Comparison of ENCODE assay signal across 32 cellular contexts in genomic region chr14:58941666-58942065, GRCh38.
A peak's percentile ranks its signal among the peaks of the same experiment; 100 is the strongest.
DNase-seq lines count a peak whose midpoint lies in the region; ATAC-seq, FAIRE-seq and TF ChIP-seq lines count a peak whose summit lies in the region.
"Had no signal": no experiment of that assay in that cellular context is flagged by ENCODE, and none has a peak within 500 bp of the region (broad histone marks: within the 10 kb centered on the region; RNA-seq: fewer than 3 reads in every experiment).

No MANE protein-coding gene starts in this region.

- 11 to 25% methylated on average over 2 of the region's 2 CpGs for WGBS in pancreas, 2 donors

- DNase-seq in H4 (ENCODE audit: low spot score) (peak; percentile 43), astrocyte of the hippocampus (ENCODE audit: low read depth, low spot score) (peak; percentile 90), left kidney (ENCODE audit: low read depth, low spot score) (peak; percentile 50), pancreas (no peak), upper lobe of right lung (no peak), T-cell (no peak), NCI-H1048 (lab: John Stamatoyannopoulos, UW) (no peak)
- DNase-seq: activated CD4-positive, alpha-beta T cell treated with anti-CD3 and anti-CD28 coated beads for 36 hours; activated CD8-positive, alpha-beta T cell treated with anti-CD3 and anti-CD28 coated beads, Interleukin-2, amount 10 ng/mL, durations not matched to agents 7 days and 5 days; activated naive CD4-positive, alpha-beta T cell treated with anti-CD3 and anti-CD28 coated beads, Interleukin-2, amount 50 U/mL, for 16 hours; CD4-positive, alpha-beta T cell; cortex of kidney; effector memory CD4-positive, alpha-beta T cell; head of caudate nucleus; Karpas-422; NCI-H1417 treated with DMSO at 0.1 percent for 48 hours; NCI-H2029 treated with DMSO at 0.1 percent for 48 hours; NCI-H2227 treated with DMSO at 0.1 percent for 48 hours; PC-9; stimulated activated CD4-positive, alpha-beta T cell treated with anti-CD3 and anti-CD28 coated beads, Interleukin-4, amount 100 ng/mL, for 24 hours; T1000; tibial artery had no signal

- H3K9me3 ChIP-seq in pancreas (no peaks in the 10 kb centered on the region), upper lobe of right lung (no peaks in the 10 kb centered on the region)
- H3K9me3 ChIP-seq: HAP-1, neutrophil, prostate gland, tibial artery had no signal

- no peak for FAIRE-seq in pancreas (lab: Jason Lieb, UNC)
- FAIRE-seq: GM12891, keratinocyte had no signal

- H3K36me3 Mint-ChIP-seq in T-cell = no peaks in the 10 kb centered on the region

- H3K9me3 Mint-ChIP-seq in T-cell = peaks cover 3 to 8% (median 6%) of the 10 kb centered on the region in 3 donors

- intact Hi-C loops in pancreas (cut with DNase I) (no loop called here), upper lobe of right lung (cut with DNase I) (no loop called here)

- H3K27ac Mint-ChIP-seq in T-cell = no peak overlapping the region
- H3K27ac Mint-ChIP-seq: activated CD4-positive, alpha-beta T cell treated with anti-CD3 and anti-CD28 coated beads for 36 hours; activated CD8-positive, alpha-beta T cell treated with anti-CD3 and anti-CD28 coated beads, Interleukin-2, amount 10 ng/mL, durations not matched to agents 7 days and 5 days; activated T-helper 2 cell treated with anti-CD3 and anti-CD28 coated beads, Interferon-gamma antibody, Interleukin-2, Interleukin-4, amounts not matched to agents 10 μg/mL and 5 μg/mL and 100 μg/mL, durations not matched to agents 14 hours and 24 hours and 36 hours; CD4-positive, alpha-beta T cell had no signal

- H3K27ac ChIP-seq in pancreas (no peak overlapping the region), upper lobe of right lung (no peak overlapping the region)
- H3K27ac ChIP-seq: epithelial cell of prostate, neutrophil, PC-9, prostate gland, tibial artery, VCaP had no signal

- H3K36me3 ChIP-seq in pancreas (no peaks in the 10 kb centered on the region), upper lobe of right lung (no peaks in the 10 kb centered on the region)
- H3K36me3 ChIP-seq: HAP-1, neutrophil, prostate gland, tibial artery had no signal

- H3K4me1 ChIP-seq in pancreas (no peaks in the 10 kb centered on the region), upper lobe of right lung (no peaks in the 10 kb centered on the region)
- H3K4me1 ChIP-seq: HAP-1, prostate gland, tibial artery had no signal

- TF ChIP-seq CTCF in pancreas (IDR thresholded peaks at IDR 0.05) = no peak
- TF ChIP-seq CTCF in upper lobe of right lung (IDR thresholded peaks at IDR 0.05) = no peak

- H3K27me3 ChIP-seq in pancreas = no peaks in the 10 kb centered on the region
- no peaks in the 10 kb centered on the region for H3K27me3 ChIP-seq in upper lobe of right lung
- H3K27me3 ChIP-seq: neutrophil, tibial artery had no signal

- POLR2A ChIA-PET in T-cell (lab: Charles Lee) = interaction anchor here in 1 of 2 donors (0.6 kb wide), 1 partner anchor 13 kb away, joined by 4 read pairs; no protein-coding TSS in a partner anchor

- CTCF ChIA-PET in T-cell (lab: Charles Lee) = no interaction called here

- no peaks in the 10 kb centered on the region for H3K4me1 Mint-ChIP-seq in T-cell
- H3K4me1 Mint-ChIP-seq: activated CD4-positive, alpha-beta T cell treated with anti-CD3 and anti-CD28 coated beads for 36 hours had no signal

- no peak overlapping the region for H3K4me3 Mint-ChIP-seq in T-cell
- H3K4me3 Mint-ChIP-seq: activated CD4-positive, alpha-beta T cell treated with anti-CD3 and anti-CD28 coated beads for 36 hours; activated CD8-positive, alpha-beta T cell treated with anti-CD3 and anti-CD28 coated beads, Interleukin-2, amount 10 ng/mL, durations not matched to agents 7 days and 5 days; CD4-positive, alpha-beta T cell had no signal

- no peak for ATAC-seq in pancreas
- ATAC-seq in upper lobe of right lung = no peak
- ATAC-seq in T-cell (replicated peaks in 1 of 4) = no peak
- ATAC-seq: activated CD4-positive, alpha-beta T cell treated with anti-CD3 and anti-CD28 coated beads for 36 hours; activated CD8-positive, alpha-beta T cell treated with anti-CD3 and anti-CD28 coated beads, Interleukin-2, amount 10 ng/mL, durations not matched to agents 7 days and 5 days; Right ventricle myocardium inferior; sciatic nerve had no signal

- H3K27me3 Mint-ChIP-seq in T-cell = peaks cover 0 to 14% of the 10 kb centered on the region in 2 donors

- H3K4me3 ChIP-seq in pancreas = no peak overlapping the region
- no peak overlapping the region for H3K4me3 ChIP-seq in upper lobe of right lung
- H3K4me3 ChIP-seq: HAP-1, PC-9, prostate gland, tibial artery had no signal

Comparison
In these comparisons a context has a peak if more than half of its experiments do, and no peak if none do; other contexts are left out.
1. DNase-seq: peak in H4 (single experiment), astrocyte of the hippocampus (single experiment) and left kidney (single experiment); none in pancreas (0 of 6), upper lobe of right lung (single experiment), T-cell (0 of 34) and NCI-H1048 (single experiment).